9 cellular contexts compared by ENCODE assay signal in genomic region chr10:93600861-93601773, GRCh38. TPM values are rescaled to one million over a fixed set of nuclear protein-coding genes. Genes with fewer than 3 reads are reported as not detected.
A peak's percentile ranks its signal among the peaks of the same experiment; 100 is the strongest.
DNase-seq lines count a peak whose midpoint lies in the region; ATAC-seq and TF ChIP-seq lines count a peak whose summit lies in the region.
"Had no signal": no experiment of that assay in that cellular context is flagged by ENCODE, and none has a peak within 500 bp of the region (broad histone marks: within the 10 kb centered on the region; RNA-seq: fewer than 3 reads in every experiment).

RBP4 (minus strand) TSS chr10:93601235; CDS start chr10:93601028, 207 bp downstream.

- DNase-seq in NCI-H1417 (lab: John Stamatoyannopoulos, UW) (peak in 2 of 3 experiments; percentile 8 to 22), NCI-H1417 treated with DMSO at 0.1 percent for 48 hours (lab: John Stamatoyannopoulos, UW) (no peak), ecto neural progenitor cell (ENCODE audit: low spot score) (peak; percentile 58), lower leg skin (ENCODE audit: low spot score in 2 of 2) (peak in 1 of 2 donors; percentile 78), tibial nerve (ENCODE audit: low spot score in 2 of 2) (peak in 1 of 2 donors; percentile 12), cerebellar nuclear complex (lab: John Stamatoyannopoulos, UW) (no peak)
- no peak for DNase-seq in naive thymus-derived CD4-positive, alpha-beta T cell
- DNase-seq: T-cell had no signal

- H3K27me3 ChIP-seq in tibial nerve, result peaks cover 0 to 29% of the 10 kb centered on the region in 2 donors
- H3K27me3 ChIP-seq in naive thymus-derived CD4-positive, alpha-beta T cell (ENCODE audit: control insufficient read depth in 2 of 2, insufficient read depth in 2 of 2, low read length in 2 of 2), result no peaks in the 10 kb centered on the region

- H3K9me3 ChIP-seq in tibial nerve, result no peaks in the 10 kb centered on the region
- no peaks in the 10 kb centered on the region for H3K9me3 ChIP-seq in naive thymus-derived CD4-positive, alpha-beta T cell (ENCODE audit: control insufficient read depth in 2 of 3, low read length in 3 of 3)

- ATAC-seq in GM18868 (IDR thresholded peaks at IDR 0.05; ENCODE audit: unreplicated experiment), result no peak
- ATAC-seq in naive thymus-derived CD4-positive, alpha-beta T cell, result no peak
- ATAC-seq: T-cell had no signal

- H3K27ac ChIP-seq in tibial nerve, result peak within 1 kb of the TSS in 1 of 4 donors; percentile 59
- no peak within 1 kb of the TSS for H3K27ac ChIP-seq in naive thymus-derived CD4-positive, alpha-beta T cell (ENCODE audit: low read depth, low read length)

- no peak for TF ChIP-seq CTCF in lower leg skin (IDR thresholded peaks at IDR 0.05)
- TF ChIP-seq CTCF in tibial nerve (IDR thresholded peaks at IDR 0.05), result no peak

- no peaks in the 10 kb centered on the region for H3K36me3 Mint-ChIP-seq in naive thymus-derived CD4-positive, alpha-beta T cell
- H3K36me3 Mint-ChIP-seq: T-cell had no signal

- TF ChIP-seq EP300 in tibial nerve (IDR thresholded peaks at IDR 0.05), result no peak

- CTCF ChIA-PET in naive thymus-derived CD4-positive, alpha-beta T cell (lab: Charles Lee), result no interaction called here

- H3K27ac Mint-ChIP-seq in naive thymus-derived CD4-positive, alpha-beta T cell, result no peak within 1 kb of the TSS

- H3K4me3 ChIP-seq in lower leg skin (ENCODE audit: low read depth, poor library complexity, severe bottlenecking), result peak within 1 kb of the TSS; percentile 5
- H3K4me3 ChIP-seq in tibial nerve, result peak within 1 kb of the TSS in 3 of 4 donors; percentile 22 to 56 (median 29)
- H3K4me3 ChIP-seq in naive thymus-derived CD4-positive, alpha-beta T cell (ENCODE audit: low read length), result no peak within 1 kb of the TSS

- H3K4me3 Mint-ChIP-seq in naive thymus-derived CD4-positive, alpha-beta T cell, result peak within 1 kb of the TSS in 1 of 10 donors; percentile 27
- H3K4me3 Mint-ChIP-seq: T-cell had no signal

- H3K36me3 ChIP-seq in tibial nerve, result no peaks in the 10 kb centered on the region
- no peaks in the 10 kb centered on the region for H3K36me3 ChIP-seq in naive thymus-derived CD4-positive, alpha-beta T cell (ENCODE audit: control insufficient read depth in 2 of 3, insufficient read depth in 3 of 3, low read length in 3 of 3)

- peaks cover 40 to 62% (median 52%) of the 10 kb centered on the region in 5 donors for H3K27me3 Mint-ChIP-seq in naive thymus-derived CD4-positive, alpha-beta T cell

- POLR2A ChIA-PET in naive thymus-derived CD4-positive, alpha-beta T cell (lab: Charles Lee), result no interaction called here

- H3K9me3 Mint-ChIP-seq in naive thymus-derived CD4-positive, alpha-beta T cell, result peaks cover 0 to 3% (median 0%) of the 10 kb centered on the region in 11 donors
- H3K9me3 Mint-ChIP-seq: T-cell had no signal

- H3K4me1 ChIP-seq in tibial nerve, result peaks cover 0 to 26% (median 6%) of the 10 kb centered on the region in 4 donors
- H3K4me1 ChIP-seq in naive thymus-derived CD4-positive, alpha-beta T cell (ENCODE audit: control insufficient read depth in 2 of 2, insufficient read depth in 2 of 2, low read length in 2 of 2), result no peaks in the 10 kb centered on the region

- intact Hi-C loops in lower leg skin (cut with DNase I; ENCODE audit: low total_unique reads), result no loop called here
- intact Hi-C loops in naive thymus-derived CD4-positive, alpha-beta T cell (cut with micrococcal nuclease), result no loop called here

- TF ChIP-seq POLR2A in lower leg skin (IDR thresholded peaks at IDR 0.05), result no peak
- TF ChIP-seq POLR2A in tibial nerve (IDR thresholded peaks at IDR 0.05), result no peak

- 2 to 6% methylated on average over 10 to 17 of the region's 94 CpGs for WGBS in lower leg skin, 2 donors
- 1 to 4% methylated on average over 22 to 26 of the region's 94 CpGs for WGBS in tibial nerve, 2 donors

- peaks cover 0 to 12% (median 3%) of the 10 kb centered on the region in 7 donors for H3K4me1 Mint-ChIP-seq in naive thymus-derived CD4-positive, alpha-beta T cell
- H3K4me1 Mint-ChIP-seq: T-cell had no signal

RNA-seq across cellular contexts. Expression of gene RBP4, which starts in this region (rescaled TPM):
- total RNA-seq in lower leg skin (10 to 100 TPM in 2 of 4 donors, 1 to 10 TPM in 2; 1.7 to 17.5 (median 11.5) TPM), tibial nerve (100 to 1,000 TPM in 3 of 4 donors, 10 to 100 TPM in 1; 92.0 to 127 (median 119) TPM)
- not detected for total RNA-seq in naive thymus-derived CD4-positive, alpha-beta T cell
- polyA plus RNA-seq in naive thymus-derived CD4-positive, alpha-beta T cell, result not detected

Comparison
In these comparisons a context has a peak if more than half of its experiments do, and no peak if none do; other contexts are left out.
1. RNA of gene RBP4 (total RNA-seq): 92.0 to 127 TPM in tibial nerve; 1.7 to 17.5 TPM in lower leg skin and not detected in naive thymus-derived CD4-positive, alpha-beta T cell; every median in the first group is over 4 times any median in the second.
2. DNase-seq: peak in NCI-H1417 (2 of 3) and ecto neural progenitor cell (single experiment); none in NCI-H1417 treated with DMSO at 0.1 percent for 48 hours (single experiment), naive thymus-derived CD4-positive, alpha-beta T cell (0 of 9) and cerebellar nuclear complex (0 of 2).